Comparison of ENCODE assay signal across 1 cellular context in genomic region chr11:65817815-65818680, GRCh38.
TF ChIP-seq lines count a peak whose summit lies in the region.

No MANE protein-coding gene starts in this region.

TF ChIP-seq in K562, 482 proteins besides CTCF, POLR2A, EP300 and RAD21 (continued from another document):
- TF ChIP-seq, protein P1, sequence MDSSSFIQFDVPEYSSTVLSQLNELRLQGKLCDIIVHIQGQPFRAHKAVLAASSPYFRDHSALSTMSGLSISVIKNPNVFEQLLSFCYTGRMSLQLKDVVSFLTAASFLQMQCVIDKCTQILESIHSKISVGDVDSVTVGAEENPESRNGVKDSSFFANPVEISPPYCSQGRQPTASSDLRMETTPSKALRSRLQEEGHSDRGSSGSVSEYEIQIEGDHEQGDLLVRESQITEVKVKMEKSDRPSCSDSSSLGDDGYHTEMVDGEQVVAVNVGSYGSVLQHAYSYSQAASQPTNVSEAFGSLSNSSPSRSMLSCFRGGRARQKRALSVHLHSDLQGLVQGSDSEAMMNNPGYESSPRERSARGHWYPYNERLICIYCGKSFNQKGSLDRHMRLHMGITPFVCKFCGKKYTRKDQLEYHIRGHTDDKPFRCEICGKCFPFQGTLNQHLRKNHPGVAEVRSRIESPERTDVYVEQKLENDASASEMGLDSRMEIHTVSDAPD (CRISPR knock-in tag; IDR thresholded peaks at IDR 0.05), result no peak
- TF ChIP-seq NR2F6 (CRISPR knock-in tag; IDR thresholded peaks at IDR 0.05), result no peak
- no peak for TF ChIP-seq RHOXF2B (CRISPR knock-in tag; conservative IDR thresholded peaks at IDR 0.05)
- peak; percentile 62 for TF ChIP-seq SAP30 (IDR thresholded peaks at IDR 0.05; ENCODE audit: borderline replicate concordance, insufficient read depth, low read depth, low read length, poor library complexity, severe bottlenecking)
- no peak for TF ChIP-seq ILK (tag; IDR thresholded peaks at IDR 0.05; ENCODE audit: borderline replicate concordance, low read depth)
- TF ChIP-seq HIVEP1 (CRISPR knock-in tag; IDR thresholded peaks at IDR 0.05), result no peak
- TF ChIP-seq NFIX (CRISPR knock-in tag; IDR thresholded peaks at IDR 0.05; ENCODE audit: low read depth), result no peak
- TF ChIP-seq PYGO2 (tag; IDR thresholded peaks at IDR 0.05), result no peak
- no peak for TF ChIP-seq NR1H2 (CRISPR knock-in tag; IDR thresholded peaks at IDR 0.05)
- TF ChIP-seq, protein P2, sequence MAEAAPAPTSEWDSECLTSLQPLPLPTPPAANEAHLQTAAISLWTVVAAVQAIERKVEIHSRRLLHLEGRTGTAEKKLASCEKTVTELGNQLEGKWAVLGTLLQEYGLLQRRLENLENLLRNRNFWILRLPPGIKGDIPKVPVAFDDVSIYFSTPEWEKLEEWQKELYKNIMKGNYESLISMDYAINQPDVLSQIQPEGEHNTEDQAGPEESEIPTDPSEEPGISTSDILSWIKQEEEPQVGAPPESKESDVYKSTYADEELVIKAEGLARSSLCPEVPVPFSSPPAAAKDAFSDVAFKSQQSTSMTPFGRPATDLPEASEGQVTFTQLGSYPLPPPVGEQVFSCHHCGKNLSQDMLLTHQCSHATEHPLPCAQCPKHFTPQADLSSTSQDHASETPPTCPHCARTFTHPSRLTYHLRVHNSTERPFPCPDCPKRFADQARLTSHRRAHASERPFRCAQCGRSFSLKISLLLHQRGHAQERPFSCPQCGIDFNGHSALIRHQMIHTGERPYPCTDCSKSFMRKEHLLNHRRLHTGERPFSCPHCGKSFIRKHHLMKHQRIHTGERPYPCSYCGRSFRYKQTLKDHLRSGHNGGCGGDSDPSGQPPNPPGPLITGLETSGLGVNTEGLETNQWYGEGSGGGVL (CRISPR knock-in tag; IDR thresholded peaks at IDR 0.05), result no peak
- TF ChIP-seq ZNF639 (CRISPR knock-in tag; conservative IDR thresholded peaks at IDR 0.05 in 1 of 2, IDR thresholded peaks at IDR 0.05 in 1 of 2), result peak in 1 of 2 experiments; percentile 78; a peak in 2 of 4 replicates
- TF ChIP-seq XRCC3 (IDR thresholded peaks at IDR 0.05), result no peak
- no peak for TF ChIP-seq ZNF431 (CRISPR knock-in tag; IDR thresholded peaks at IDR 0.05)
